Comparison of ENCODE assay signal across 14 cellular contexts in the genomic region with DNA sequence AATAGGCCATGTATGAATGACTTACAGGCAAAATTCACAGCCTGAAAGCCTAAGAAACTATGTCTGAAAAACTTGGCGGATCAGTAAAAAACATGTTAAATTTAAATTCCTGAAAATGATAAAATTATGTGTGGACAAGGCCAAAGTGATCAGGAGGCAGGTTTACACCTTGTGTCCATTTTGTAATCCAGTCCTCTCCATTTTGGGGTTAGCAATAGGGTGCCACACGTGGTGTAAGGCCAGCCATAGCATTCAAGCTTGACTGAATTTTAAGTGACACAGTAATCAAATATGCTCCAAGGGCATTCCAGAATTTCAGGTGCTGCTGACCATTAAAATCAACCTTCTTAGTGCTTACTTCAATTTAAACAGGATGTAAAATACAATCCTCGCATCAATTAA. TPM values are rescaled to one million over a fixed set of nuclear protein-coding genes. Genes with fewer than 3 reads are reported as not detected.
DNase-seq lines count a peak whose midpoint lies in the region; ATAC-seq and TF ChIP-seq lines count a peak whose summit lies in the region.
"Had no signal": no experiment of that assay in that cellular context is flagged by ENCODE, and none has a peak within 500 bp of the region (broad histone marks: within the 10 kb centered on the region; RNA-seq: fewer than 3 reads in every experiment).

No MANE protein-coding gene starts in this region.

- no peak for TF ChIP-seq POLR2A in testis (IDR thresholded peaks at IDR 0.05)

- no peak overlapping the region for H3K4me3 ChIP-seq in testis
- H3K4me3 ChIP-seq: GM23338, sigmoid colon had no signal

- no peaks in the 10 kb centered on the region for H3K4me1 ChIP-seq in testis

- no peaks in the 10 kb centered on the region for H3K9me3 Mint-ChIP-seq in activated T-helper 2 cell treated with anti-CD3 and anti-CD28 coated beads, Interferon-gamma antibody, Interleukin-2, Interleukin-4, amounts not matched to agents 10 μg/mL and 5 μg/mL and 100 μg/mL, durations not matched to agents 14 hours and 24 hours and 36 hours
- H3K9me3 Mint-ChIP-seq: GM23338 had no signal

- intact Hi-C loops in activated T-helper 2 cell treated with anti-CD3 and anti-CD28 coated beads, Interferon-gamma antibody, Interleukin-2, Interleukin-4, amounts not matched to agents 10 μg/mL and 5 μg/mL and 100 μg/mL, durations not matched to agents 14 hours and 24 hours and 36 hours (cut with micrococcal nuclease), result loop anchor here (10.0 kb wide), 2 partner anchors 950 to 1410 kb away; no protein-coding TSS in a partner anchor
- intact Hi-C loops in testis (cut with DNase I; ENCODE audit: low total_unique reads), result no loop called here

- H3K27me3 Mint-ChIP-seq in activated T-helper 2 cell treated with anti-CD3 and anti-CD28 coated beads, Interferon-gamma antibody, Interleukin-2, Interleukin-4, amounts not matched to agents 10 μg/mL and 5 μg/mL and 100 μg/mL, durations not matched to agents 14 hours and 24 hours and 36 hours (ENCODE audit: low read depth), result no peaks in the 10 kb centered on the region

- H3K27me3 ChIP-seq in testis, result no peaks in the 10 kb centered on the region
- H3K27me3 ChIP-seq: sigmoid colon had no signal

- ATAC-seq in GM19023 (IDR thresholded peaks at IDR 0.05; ENCODE audit: unreplicated experiment) (no peak), GM19324 (IDR thresholded peaks at IDR 0.05; ENCODE audit: low FRiP score, unreplicated experiment) (no peak)
- ATAC-seq: activated CD4-positive, CD25-positive, alpha-beta regulatory T cell treated with anti-CD3 and anti-CD28 coated beads, Interleukin-2, amount 50 U/mL, for 24 hours had no signal

- H3K36me3 Mint-ChIP-seq in activated T-helper 2 cell treated with anti-CD3 and anti-CD28 coated beads, Interferon-gamma antibody, Interleukin-2, Interleukin-4, amounts not matched to agents 10 μg/mL and 5 μg/mL and 100 μg/mL, durations not matched to agents 14 hours and 24 hours and 36 hours (ENCODE audit: low read depth), result peaks cover 31% of the 10 kb centered on the region

- no peak overlapping the region for H3K27ac ChIP-seq in testis
- H3K27ac ChIP-seq: brain microvascular endothelial cell, sigmoid colon had no signal

- H3K9me3 ChIP-seq in testis, result no peaks in the 10 kb centered on the region
- H3K9me3 ChIP-seq: sigmoid colon had no signal

- H3K4me1 Mint-ChIP-seq in activated T-helper 2 cell treated with anti-CD3 and anti-CD28 coated beads, Interferon-gamma antibody, Interleukin-2, Interleukin-4, amounts not matched to agents 10 μg/mL and 5 μg/mL and 100 μg/mL, durations not matched to agents 14 hours and 24 hours and 36 hours (ENCODE audit: low read depth), result peaks cover 68% of the 10 kb centered on the region

- DNase-seq in NCI-H524 (lab: John Stamatoyannopoulos, UW) (peak; percentile 26 to 44), NCI-H524 treated with DMSO at 0.1 percent for 48 hours (lab: John Stamatoyannopoulos, UW) (no peak), left kidney (ENCODE audit: low read depth, low spot score) (peak; percentile 32), testis (peak; percentile 32), NCI-H2171 (lab: John Stamatoyannopoulos, UW) (no peak)
- DNase-seq in activated T-helper 2 cell treated with anti-CD3 and anti-CD28 coated beads, Interferon-gamma antibody, Interleukin-2, Interleukin-4, amounts not matched to agents 10 μg/mL and 5 μg/mL and 100 μg/mL, durations not matched to agents 14 hours and 24 hours and 36 hours (ENCODE audit: low spot score), result no peak
- DNase-seq: brain microvascular endothelial cell; NCI-H1436 treated with DMSO at 0.1 percent for 48 hours; NK-92 treated with Interleukin-12 subunit alpha and Interleukin-12 subunit beta, amount 100 ng/mL, for 24 hours; sigmoid colon had no signal

- peak overlapping the region; percentile 87 for H3K27ac Mint-ChIP-seq in activated T-helper 2 cell treated with anti-CD3 and anti-CD28 coated beads, Interferon-gamma antibody, Interleukin-2, Interleukin-4, amounts not matched to agents 10 μg/mL and 5 μg/mL and 100 μg/mL, durations not matched to agents 14 hours and 24 hours and 36 hours
- H3K27ac Mint-ChIP-seq: GM23338 had no signal

- TF ChIP-seq CTCF in testis (IDR thresholded peaks at IDR 0.05), result no peak

- peak overlapping the region; percentile 84 for H3K4me3 Mint-ChIP-seq in activated T-helper 2 cell treated with anti-CD3 and anti-CD28 coated beads, Interferon-gamma antibody, Interleukin-2, Interleukin-4, amounts not matched to agents 10 μg/mL and 5 μg/mL and 100 μg/mL, durations not matched to agents 14 hours and 24 hours and 36 hours (ENCODE audit: low read depth)
- H3K4me3 Mint-ChIP-seq: GM23338 had no signal

- WGBS in testis, 2 donors, result 79 to 85% methylated on average over 3 of the region's 3 CpGs

- no peaks in the 10 kb centered on the region for H3K36me3 ChIP-seq in testis (ENCODE audit: low read depth, missing control alignments)
- H3K36me3 ChIP-seq: brain microvascular endothelial cell, sigmoid colon had no signal

RNA-seq across cellular contexts. Expression of a gene that starts 2.7 kb away (rescaled TPM):
- 20.5 and 23.9 TPM in 2 replicates for total RNA-seq in activated T-helper 2 cell treated with anti-CD3 and anti-CD28 coated beads, Interferon-gamma antibody, Interleukin-2, Interleukin-4, amounts not matched to agents 10 μg/mL and 5 μg/mL and 100 μg/mL, durations not matched to agents 14 hours and 24 hours and 36 hours
- 10 to 100 TPM; 15.6 to 22.7 TPM for total RNA-seq in testis
- polyA plus RNA-seq in testis (ENCODE audit: insufficient read depth, low read depth, low replicate concordance), result 9.7 TPM

Comparison
In these comparisons a context has a peak if more than half of its experiments do, and no peak if none do; other contexts are left out.
1. DNase-seq: peak in NCI-H524 (2 of 2), left kidney (single experiment) and testis (single experiment); none in NCI-H524 treated with DMSO at 0.1 percent for 48 hours (single experiment), activated T-helper 2 cell treated with anti-CD3 and anti-CD28 coated beads, Interferon-gamma antibody, Interleukin-2, Interleukin-4, amounts not matched to agents 10 μg/mL and 5 μg/mL and 100 μg/mL, durations not matched to agents 14 hours and 24 hours and 36 hours (single experiment) and NCI-H2171 (single experiment).